8 cellular contexts compared by ENCODE assay signal in the genomic region with DNA sequence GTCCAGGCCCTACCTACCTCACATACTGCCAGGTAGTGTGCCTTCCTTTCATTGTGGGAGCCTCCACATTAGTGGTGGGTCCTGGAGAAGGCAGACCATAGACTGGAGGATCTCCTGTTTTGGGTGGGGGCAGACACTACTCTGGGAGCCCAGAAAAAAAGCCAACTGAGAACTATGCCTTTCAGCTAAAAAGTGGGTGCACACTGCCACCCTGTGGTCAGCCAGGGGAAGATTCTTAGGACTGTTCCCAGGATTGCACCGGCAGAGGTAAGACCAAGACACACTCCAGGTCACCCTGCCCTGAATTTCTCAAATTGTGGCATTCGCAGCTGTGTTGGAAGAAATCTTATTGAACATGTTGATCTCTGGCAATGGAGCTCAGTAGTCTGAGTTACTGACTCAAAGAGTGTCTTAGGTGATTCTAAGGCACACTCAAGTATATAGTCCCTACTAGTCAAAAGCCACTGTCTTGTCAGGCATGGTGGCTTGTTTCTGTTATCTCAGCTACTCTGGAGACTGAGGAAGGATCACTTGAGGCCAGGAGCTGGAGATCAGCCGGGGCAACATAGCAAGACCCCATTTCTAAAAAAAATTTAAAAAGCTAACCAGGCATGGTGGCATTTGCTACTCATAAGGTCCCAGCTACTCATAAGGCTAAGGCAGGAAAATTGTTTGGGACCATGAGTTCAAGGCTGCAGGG. TPM values are rescaled to one million over a fixed set of nuclear protein-coding genes. Genes with fewer than 3 reads are reported as not detected.
DNase-seq lines count a peak whose midpoint lies in the region; ATAC-seq, FAIRE-seq and TF ChIP-seq lines count a peak whose summit lies in the region.

No MANE protein-coding gene starts in this region.

- WGBS in mesendoderm (ENCODE audit: extremely low coverage, insufficient coverage, low lambda C conversion rate), result no CpG with 5 or more reads among the region's 3 CpGs

- POLR2A ChIA-PET in HEK293 (lab: Yijun Ruan, JAX), result interaction anchor here (0.6 to 7.0 kb wide), 8 partner anchors 12 to 179 kb away, joined by 3 to 90 read pairs (median 6); a partner anchor contains a TSS

- TF ChIP-seq CTCF in D721Med (IDR thresholded peaks at IDR 0.05; ENCODE audit: insufficient read depth, missing control alignments), result peak; percentile 85
- TF ChIP-seq CTCF in HEK293 (tag by site-specific recombination; IDR thresholded peaks at IDR 0.05), result peak; percentile 70

- H3K36me3 ChIP-seq in HEK293 (ENCODE audit: control insufficient read depth in 2 of 2, insufficient read depth in 1 of 2, low read length in 2 of 2), result peaks cover 0 to 15% of the 10 kb centered on the region in 2 experiments; a peak in 2 of 3 replicates
- H3K36me3 ChIP-seq in mesendoderm (ENCODE audit: control insufficient read depth, insufficient read depth, low read length), result peaks cover 4% of the 10 kb centered on the region

- no peak overlapping the region for H4K8ac ChIP-seq in mesendoderm (ENCODE audit: low read depth, low read length)

- no peak for ATAC-seq in HG02840 (IDR thresholded peaks at IDR 0.05; ENCODE audit: low FRiP score, unreplicated experiment)

- peaks cover 4% of the 10 kb centered on the region for H3K79me1 ChIP-seq in mesendoderm (ENCODE audit: low read length)

- H3K4me1 ChIP-seq in HEK293 (ENCODE audit: control insufficient read depth, insufficient read depth, low read length) (no peaks in the 10 kb centered on the region), mesendoderm (ENCODE audit: control insufficient read depth, low read depth, low read length) (peaks cover 4% of the 10 kb centered on the region)

- peaks cover 2% of the 10 kb centered on the region for H3K79me2 ChIP-seq in mesendoderm (ENCODE audit: control insufficient read depth, insufficient read depth, low read length)

- H3K4me3 ChIP-seq in HEK293 (ENCODE audit: low read depth, low read length) (no peak overlapping the region), mesendoderm (ENCODE audit: low read length) (no peak overlapping the region)

- peak overlapping the region; percentile 73 for H3K56ac ChIP-seq in mesendoderm (ENCODE audit: low read length)

- H2AK5ac ChIP-seq in mesendoderm (ENCODE audit: low read length), result peak overlapping the region; percentile 88

- no peak overlapping the region for H3K23ac ChIP-seq in mesendoderm (ENCODE audit: low read length)

- no peak overlapping the region for H2BK5ac ChIP-seq in mesendoderm (ENCODE audit: low read length)

- no peak overlapping the region for H3K4ac ChIP-seq in mesendoderm (ENCODE audit: low read depth, low read length)

- CTCF ChIA-PET in HEK293 (lab: Yijun Ruan, JAX), result interaction anchor here (0.5 to 8.3 kb wide), 44 partner anchors 11 to 1343 kb away, joined by 3 to 164 read pairs (median 4); a partner anchor contains a TSS

- H3K27ac ChIP-seq in HEK293 (ENCODE audit: extremely low read depth, low read depth, low read length) (no peak overlapping the region), mesendoderm (ENCODE audit: low read depth, low read length) (no peak overlapping the region)

- peak overlapping the region; percentile 44 for H3K9ac ChIP-seq in mesendoderm (ENCODE audit: low read length)

- no peak overlapping the region for H2BK120ac ChIP-seq in mesendoderm (ENCODE audit: low read depth, low read length)

- no peak overlapping the region for H3K18ac ChIP-seq in mesendoderm (ENCODE audit: low read length)

- H3K9me3 ChIP-seq in HEK293 (ENCODE audit: control insufficient read depth, insufficient read depth, low read depth, low read length), result no peaks in the 10 kb centered on the region

- peak; percentile 76 for DNase-seq in D721Med (ENCODE audit: insufficient read length, low spot score)
- peak; percentile 65 for DNase-seq in NCI-H748 (lab: John Stamatoyannopoulos, UW; ENCODE audit: unreplicated experiment)
- DNase-seq in activated CD4-positive, alpha-beta T cell treated with anti-CD3 and anti-CD28 coated beads, Interleukin-2, amount 50 U/mL, for 48 hours, result peak; percentile 76 to 80
- peak; percentile 59 for DNase-seq in effector CD8-positive, alpha-beta T cell (lab: John Stamatoyannopoulos, UW)
- peak; percentile 80 for DNase-seq in mesendoderm
- peak; percentile 60 for DNase-seq in stimulated activated CD8-positive, alpha-beta memory T cell treated with anti-CD3 and anti-CD28 coated beads, Interleukin-4, amount 100 ng/mL, for 24 hours (ENCODE audit: low read depth)

- no peak overlapping the region for H3K4me2 ChIP-seq in mesendoderm (ENCODE audit: low read length)

- H3K27me3 ChIP-seq in mesendoderm (ENCODE audit: insufficient read depth, low read length, poor library complexity), result peaks cover 21% of the 10 kb centered on the region

- peak; percentile 51 for FAIRE-seq in D721Med (lab: Jason Lieb, UNC)

- no peak overlapping the region for H2BK15ac ChIP-seq in mesendoderm (replicated peaks; ENCODE audit: low read depth)

- H4K5ac ChIP-seq in mesendoderm (ENCODE audit: low read length), result no peak overlapping the region

TF ChIP-seq in HEK293, 187 proteins besides CTCF, POLR2A, EP300 and RAD21 (continues in another document):
- TF ChIP-seq, protein P1, sequence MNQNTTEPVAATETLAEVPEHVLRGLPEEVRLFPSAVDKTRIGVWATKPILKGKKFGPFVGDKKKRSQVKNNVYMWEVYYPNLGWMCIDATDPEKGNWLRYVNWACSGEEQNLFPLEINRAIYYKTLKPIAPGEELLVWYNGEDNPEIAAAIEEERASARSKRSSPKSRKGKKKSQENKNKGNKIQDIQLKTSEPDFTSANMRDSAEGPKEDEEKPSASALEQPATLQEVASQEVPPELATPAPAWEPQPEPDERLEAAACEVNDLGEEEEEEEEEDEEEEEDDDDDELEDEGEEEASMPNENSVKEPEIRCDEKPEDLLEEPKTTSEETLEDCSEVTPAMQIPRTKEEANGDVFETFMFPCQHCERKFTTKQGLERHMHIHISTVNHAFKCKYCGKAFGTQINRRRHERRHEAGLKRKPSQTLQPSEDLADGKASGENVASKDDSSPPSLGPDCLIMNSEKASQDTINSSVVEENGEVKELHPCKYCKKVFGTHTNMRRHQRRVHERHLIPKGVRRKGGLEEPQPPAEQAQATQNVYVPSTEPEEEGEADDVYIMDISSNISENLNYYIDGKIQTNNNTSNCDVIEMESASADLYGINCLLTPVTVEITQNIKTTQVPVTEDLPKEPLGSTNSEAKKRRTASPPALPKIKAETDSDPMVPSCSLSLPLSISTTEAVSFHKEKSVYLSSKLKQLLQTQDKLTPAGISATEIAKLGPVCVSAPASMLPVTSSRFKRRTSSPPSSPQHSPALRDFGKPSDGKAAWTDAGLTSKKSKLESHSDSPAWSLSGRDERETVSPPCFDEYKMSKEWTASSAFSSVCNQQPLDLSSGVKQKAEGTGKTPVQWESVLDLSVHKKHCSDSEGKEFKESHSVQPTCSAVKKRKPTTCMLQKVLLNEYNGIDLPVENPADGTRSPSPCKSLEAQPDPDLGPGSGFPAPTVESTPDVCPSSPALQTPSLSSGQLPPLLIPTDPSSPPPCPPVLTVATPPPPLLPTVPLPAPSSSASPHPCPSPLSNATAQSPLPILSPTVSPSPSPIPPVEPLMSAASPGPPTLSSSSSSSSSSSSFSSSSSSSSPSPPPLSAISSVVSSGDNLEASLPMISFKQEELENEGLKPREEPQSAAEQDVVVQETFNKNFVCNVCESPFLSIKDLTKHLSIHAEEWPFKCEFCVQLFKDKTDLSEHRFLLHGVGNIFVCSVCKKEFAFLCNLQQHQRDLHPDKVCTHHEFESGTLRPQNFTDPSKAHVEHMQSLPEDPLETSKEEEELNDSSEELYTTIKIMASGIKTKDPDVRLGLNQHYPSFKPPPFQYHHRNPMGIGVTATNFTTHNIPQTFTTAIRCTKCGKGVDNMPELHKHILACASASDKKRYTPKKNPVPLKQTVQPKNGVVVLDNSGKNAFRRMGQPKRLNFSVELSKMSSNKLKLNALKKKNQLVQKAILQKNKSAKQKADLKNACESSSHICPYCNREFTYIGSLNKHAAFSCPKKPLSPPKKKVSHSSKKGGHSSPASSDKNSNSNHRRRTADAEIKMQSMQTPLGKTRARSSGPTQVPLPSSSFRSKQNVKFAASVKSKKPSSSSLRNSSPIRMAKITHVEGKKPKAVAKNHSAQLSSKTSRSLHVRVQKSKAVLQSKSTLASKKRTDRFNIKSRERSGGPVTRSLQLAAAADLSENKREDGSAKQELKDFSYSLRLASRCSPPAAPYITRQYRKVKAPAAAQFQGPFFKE (tag by site-specific recombination; IDR thresholded peaks at IDR 0.05; ENCODE audit: borderline replicate concordance), result no peak
- TF ChIP-seq ZNF211 (tag by site-specific recombination; IDR thresholded peaks at IDR 0.05; ENCODE audit: low read depth), result no peak
- TF ChIP-seq ZNF549 (tag by site-specific recombination; IDR thresholded peaks at IDR 0.05), result no peak
- TF ChIP-seq ZNF660 (tag by site-specific recombination; IDR thresholded peaks at IDR 0.05), result peak; percentile 30; the same call in 1 of the 2 replicates
- no peak for TF ChIP-seq ZNF221 (tag by site-specific recombination; IDR thresholded peaks at IDR 0.05; ENCODE audit: borderline replicate concordance)
- TF ChIP-seq SP3 (tag by site-specific recombination; IDR thresholded peaks at IDR 0.05), result no peak
- no peak for TF ChIP-seq KLF9 (tag by site-specific recombination; IDR thresholded peaks at IDR 0.05; ENCODE audit: low read depth)
- TF ChIP-seq ZFP69B (tag by site-specific recombination; IDR thresholded peaks at IDR 0.05), result no peak
- TF ChIP-seq ZNF341 (tag by site-specific recombination; IDR thresholded peaks at IDR 0.05; ENCODE audit: low read depth), result no peak
- TF ChIP-seq ZNF707 (tag by site-specific recombination; IDR thresholded peaks at IDR 0.05), result no peak
- TF ChIP-seq ZBTB17 (tag by site-specific recombination; IDR thresholded peaks at IDR 0.05), result peak; percentile 79
- no peak for TF ChIP-seq ZNF174 (tag by site-specific recombination; IDR thresholded peaks at IDR 0.05)
- peak; percentile 47; the same call in 1 of the 2 replicates for TF ChIP-seq ZNF600 (tag by site-specific recombination; IDR thresholded peaks at IDR 0.05)
- no peak for TF ChIP-seq ZNF501 (tag by site-specific recombination; IDR thresholded peaks at IDR 0.05)
- peak; percentile 72 for TF ChIP-seq ZNF654 (tag by site-specific recombination; IDR thresholded peaks at IDR 0.05; ENCODE audit: low read depth)
- TF ChIP-seq, protein P2, sequence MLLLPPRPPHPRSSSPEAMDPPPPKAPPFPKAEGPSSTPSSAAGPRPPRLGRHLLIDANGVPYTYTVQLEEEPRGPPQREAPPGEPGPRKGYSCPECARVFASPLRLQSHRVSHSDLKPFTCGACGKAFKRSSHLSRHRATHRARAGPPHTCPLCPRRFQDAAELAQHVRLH (tag by site-specific recombination; IDR thresholded peaks at IDR 0.05), result no peak

RNA-seq across cellular contexts. Expression of a gene that starts 3.6 kb away (rescaled TPM):
- 61.1 TPM for polyA plus RNA-seq in mesendoderm (2013, experiment 1 of 2)
- polyA plus RNA-seq in mesendoderm (2013, experiment 2 of 2), result 60.8 TPM

RNA-seq across cellular contexts. Expression of a gene that starts 5.1 kb away (rescaled TPM):
- polyA plus RNA-seq in mesendoderm (2013, experiment 1 of 2), result not detected
- polyA plus RNA-seq in mesendoderm (2013, experiment 2 of 2), result not detected

RNA-seq across cellular contexts. Expression of a gene that starts 12.5 kb away (rescaled TPM):
- 9.9 TPM for polyA plus RNA-seq in mesendoderm (2013, experiment 1 of 2)
- polyA plus RNA-seq in mesendoderm (2013, experiment 2 of 2), result 10.9 TPM

RNA-seq across cellular contexts. Expression of a gene that starts 13.7 kb away (rescaled TPM):
- polyA plus RNA-seq in mesendoderm (2013, experiment 1 of 2), result 27.5 TPM
- 26.4 TPM for polyA plus RNA-seq in mesendoderm (2013, experiment 2 of 2)

RNA-seq across cellular contexts. Expression of a gene that starts 18.0 kb away (rescaled TPM):
- polyA plus RNA-seq in mesendoderm (2013, experiment 1 of 2), result 2.3 TPM
- polyA plus RNA-seq in mesendoderm (2013, experiment 2 of 2), result 2.8 TPM
